Comparison of ENCODE assay signal across 12 cellular contexts in the genomic region with DNA sequence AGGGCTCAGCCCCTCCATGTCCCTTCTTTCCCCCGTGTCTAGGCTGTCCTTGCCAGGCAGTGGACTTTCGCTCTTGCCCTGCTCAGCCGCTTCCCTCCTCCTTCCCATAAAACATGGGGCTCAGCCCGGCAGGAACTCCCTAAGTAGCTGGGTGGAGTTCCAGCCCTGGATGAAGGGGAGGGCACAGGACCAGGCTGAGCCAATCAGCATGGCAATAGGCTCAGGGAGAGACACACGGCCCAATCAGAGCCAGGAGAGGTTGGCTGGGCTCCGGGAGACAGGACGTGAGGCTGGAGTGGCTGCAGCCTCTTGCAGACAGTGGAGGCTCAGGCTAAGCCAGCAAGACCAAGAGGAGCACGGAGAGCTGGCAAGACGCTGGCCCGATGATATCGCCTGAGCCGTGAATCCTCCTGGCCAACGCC. TPM values are rescaled to one million over a fixed set of nuclear protein-coding genes. Genes with fewer than 3 reads are reported as not detected.
DNase-seq lines count a peak whose midpoint lies in the region; ATAC-seq and TF ChIP-seq lines count a peak whose summit lies in the region.
"Had no signal": no experiment of that assay in that cellular context is flagged by ENCODE, and none has a peak within 500 bp of the region (broad histone marks: within the 10 kb centered on the region; RNA-seq: fewer than 3 reads in every experiment).

No MANE protein-coding gene starts in this region.

- ATAC-seq in stimulated activated naive CD8-positive, alpha-beta T cell treated with anti-CD3 and anti-CD28 coated beads, Interleukin-15, amount 100 ng/mL, for 72 hours: no peak
- ATAC-seq: heart right ventricle had no signal

- peaks cover 14 to 22% of the 10 kb centered on the region in 2 donors for H3K4me1 ChIP-seq in duodenal mucosa (ENCODE audit: control insufficient read depth in 1 of 2, insufficient read depth in 2 of 2, low read length in 2 of 2)
- H3K4me1 ChIP-seq: heart right ventricle had no signal

- H3K4me1 Mint-ChIP-seq in stimulated activated naive CD8-positive, alpha-beta T cell treated with anti-CD3 and anti-CD28 coated beads, Interleukin-15, amount 100 ng/mL, for 72 hours: no peaks in the 10 kb centered on the region
- H3K4me1 Mint-ChIP-seq in activated naive CD4-positive, alpha-beta T cell treated with anti-CD3 and anti-CD28 coated beads, Interleukin-2, amount 10 ng/mL, durations not matched to agents 7 days and 5 days: no peaks in the 10 kb centered on the region

- no peaks in the 10 kb centered on the region for H3K36me3 ChIP-seq in duodenal mucosa (ENCODE audit: control insufficient read depth in 1 of 2, insufficient read depth in 2 of 2, low read length in 2 of 2)
- H3K36me3 ChIP-seq: heart right ventricle had no signal

- in situ Hi-C loops in GM13976 (cut with MboI; ENCODE audit: low sequenced_read_pairs, unreplicated experiment): no loop called here

- DNase-seq in GM04504 (ENCODE audit: low read depth) (peak; percentile 15), NCI-H2227 (lab: John Stamatoyannopoulos, UW; ENCODE audit: unreplicated experiment) (peak; percentile 49), occipital lobe (lab: John Stamatoyannopoulos, UW) (peak; percentile 71), GM13976 (ENCODE audit: low spot score) (no peak), NCI-H1694 (lab: John Stamatoyannopoulos, UW) (no peak)
- no peak for DNase-seq in stimulated activated naive CD8-positive, alpha-beta T cell treated with anti-CD3 and anti-CD28 coated beads, Interleukin-15, amount 100 ng/mL, for 72 hours
- no peak for DNase-seq in activated naive CD4-positive, alpha-beta T cell treated with anti-CD3 and anti-CD28 coated beads, Interleukin-2, amount 10 ng/mL, durations not matched to agents 7 days and 5 days
- DNase-seq: activated T-cell treated with anti-CD3 and anti-CD28 coated beads, Interleukin-2, amount 50 U/mL, for 4 hours; NCI-H1048; stimulated activated CD4-positive, alpha-beta T cell treated with anti-CD3 and anti-CD28 coated beads, Interleukin-1b, Interleukin-23, amount 100 ng/mL, for 48 hours had no signal

- no peak overlapping the region for H3K27ac Mint-ChIP-seq in stimulated activated naive CD8-positive, alpha-beta T cell treated with anti-CD3 and anti-CD28 coated beads, Interleukin-15, amount 100 ng/mL, for 72 hours
- H3K27ac Mint-ChIP-seq in activated naive CD4-positive, alpha-beta T cell treated with anti-CD3 and anti-CD28 coated beads, Interleukin-2, amount 10 ng/mL, durations not matched to agents 7 days and 5 days: no peak overlapping the region

- no peak overlapping the region for H3K4me3 Mint-ChIP-seq in stimulated activated naive CD8-positive, alpha-beta T cell treated with anti-CD3 and anti-CD28 coated beads, Interleukin-15, amount 100 ng/mL, for 72 hours
- no peak overlapping the region for H3K4me3 Mint-ChIP-seq in activated naive CD4-positive, alpha-beta T cell treated with anti-CD3 and anti-CD28 coated beads, Interleukin-2, amount 10 ng/mL, durations not matched to agents 7 days and 5 days
- H3K4me3 Mint-ChIP-seq: activated T-cell treated with anti-CD3 and anti-CD28 coated beads, Interleukin-2, amount 50 U/mL, for 4 hours had no signal

- H3K27me3 ChIP-seq in duodenal mucosa (ENCODE audit: control insufficient read depth in 1 of 2, insufficient read depth in 2 of 2, low read length in 2 of 2): peaks cover 0 to 4% of the 10 kb centered on the region in 2 donors

- H3K27me3 Mint-ChIP-seq in stimulated activated naive CD8-positive, alpha-beta T cell treated with anti-CD3 and anti-CD28 coated beads, Interleukin-15, amount 100 ng/mL, for 72 hours: peaks cover 55% of the 10 kb centered on the region
- peaks cover 46% of the 10 kb centered on the region for H3K27me3 Mint-ChIP-seq in activated naive CD4-positive, alpha-beta T cell treated with anti-CD3 and anti-CD28 coated beads, Interleukin-2, amount 10 ng/mL, durations not matched to agents 7 days and 5 days

- peak overlapping the region; percentile 12 to 57 for H3K4me3 ChIP-seq in duodenal mucosa (ENCODE audit: low read depth in 1 of 2, low read length in 2 of 2)
- H3K4me3 ChIP-seq: heart right ventricle had no signal

- H3K36me3 Mint-ChIP-seq in activated naive CD4-positive, alpha-beta T cell treated with anti-CD3 and anti-CD28 coated beads, Interleukin-2, amount 10 ng/mL, durations not matched to agents 7 days and 5 days: no peaks in the 10 kb centered on the region

- no peak overlapping the region for H3K27ac ChIP-seq in duodenal mucosa (ENCODE audit: low read depth, low read length)
- H3K27ac ChIP-seq: heart right ventricle had no signal

- H3K9me3 Mint-ChIP-seq in stimulated activated naive CD8-positive, alpha-beta T cell treated with anti-CD3 and anti-CD28 coated beads, Interleukin-15, amount 100 ng/mL, for 72 hours: no peaks in the 10 kb centered on the region
- H3K9me3 Mint-ChIP-seq in activated naive CD4-positive, alpha-beta T cell treated with anti-CD3 and anti-CD28 coated beads, Interleukin-2, amount 10 ng/mL, durations not matched to agents 7 days and 5 days: no peaks in the 10 kb centered on the region
- H3K9me3 Mint-ChIP-seq: activated T-cell treated with anti-CD3 and anti-CD28 coated beads, Interleukin-2, amount 50 U/mL, for 4 hours had no signal

- TF ChIP-seq CTCF in GM13976 (IDR thresholded peaks at IDR 0.05; ENCODE audit: borderline replicate concordance, control extremely low read depth, extremely low read depth, insufficient read depth, missing control alignments): no peak

- H3K9ac ChIP-seq in duodenal mucosa (ENCODE audit: low read depth in 1 of 2, low read length in 2 of 2): no peak overlapping the region

- H3K9me3 ChIP-seq in duodenal mucosa (ENCODE audit: control insufficient read depth in 1 of 2, low read length in 2 of 2): no peaks in the 10 kb centered on the region
- H3K9me3 ChIP-seq: heart right ventricle had no signal

- CTCF ChIA-PET in activated naive CD4-positive, alpha-beta T cell treated with anti-CD3 and anti-CD28 coated beads, Interleukin-2, amount 10 ng/mL, durations not matched to agents 7 days and 5 days (lab: Charles Lee): no interaction called here

RNA-seq across cellular contexts. Expression of a gene that starts 54.3 kb away (rescaled TPM):
- total RNA-seq in occipital lobe: 1.4 TPM

Comparison
In these comparisons a context has a peak if more than half of its experiments do, and no peak if none do; other contexts are left out.
1. DNase-seq: peak in GM04504 (single experiment), NCI-H2227 (single experiment) and occipital lobe (single experiment); none in stimulated activated naive CD8-positive, alpha-beta T cell treated with anti-CD3 and anti-CD28 coated beads, Interleukin-15, amount 100 ng/mL, for 72 hours (0 of 2), GM13976 (single experiment), NCI-H1694 (single experiment) and activated naive CD4-positive, alpha-beta T cell treated with anti-CD3 and anti-CD28 coated beads, Interleukin-2, amount 10 ng/mL, durations not matched to agents 7 days and 5 days (single experiment).